Comparison of ENCODE assay signal across 25 cellular contexts in the genomic region with DNA sequence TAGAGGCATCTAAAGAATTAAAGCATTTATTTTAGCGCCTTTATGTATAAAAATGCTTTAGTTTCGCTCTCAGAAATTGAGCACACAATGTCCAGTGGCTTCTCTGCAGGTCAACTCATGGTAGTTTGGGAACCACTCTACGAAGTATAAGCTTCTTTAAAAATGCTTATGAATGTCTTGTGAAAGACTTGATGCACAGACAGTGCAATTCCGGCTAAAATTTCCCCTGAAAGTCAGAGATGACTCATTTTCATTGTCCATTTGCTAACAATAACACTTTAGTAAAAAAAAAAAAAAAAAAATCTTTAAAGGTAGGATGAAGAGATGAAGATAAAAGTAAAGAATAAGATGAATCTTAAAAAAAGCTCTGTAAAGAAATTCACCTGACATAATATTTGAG.
"Had no signal": no experiment of that assay in that cellular context is flagged by ENCODE, and none has a peak within 500 bp of the region (broad histone marks: within the 10 kb centered on the region; RNA-seq: fewer than 3 reads in every experiment).

No MANE protein-coding gene starts in this region.

- H3K9me3 Mint-ChIP-seq: activated CD4-positive, alpha-beta T cell treated with anti-CD3 and anti-CD28 coated beads, Interleukin-2, amount 10 ng/mL, durations not matched to agents 7 days and 5 days; activated naive CD4-positive, alpha-beta T cell treated with anti-CD3 and anti-CD28 coated beads, Interleukin-2, amount 50 U/mL, for 24 hours; activated T-helper 1 cell treated with anti-CD3 and anti-CD28 coated beads, Interleukin-12 subunit alpha, Interleukin-12 subunit beta, Interleukin-2, Interleukin-4 antibody, amounts not matched to agents 30 ng/mL and 10 ng/mL and 1 ng/mL, durations not matched to agents 14 hours and 24 hours and 36 hours; nephron progenitor cell; T-helper 2 cell treated with Interferon-gamma antibody and Interleukin-4, amounts not matched to agents 5 μg/mL and 100 μg/mL, for 36 hours had no signal

- H3K4me3 ChIP-seq: ascending aorta, gastrocnemius medialis, uterus had no signal

- FAIRE-seq: endometrium, islet of Langerhans had no signal

- H3K27ac Mint-ChIP-seq: activated CD4-positive, alpha-beta T cell treated with anti-CD3 and anti-CD28 coated beads, Interleukin-2, amount 10 ng/mL, durations not matched to agents 7 days and 5 days; activated CD8-positive, alpha-beta T cell treated with anti-CD3 and anti-CD28 coated beads, Interleukin-2, amount 10 ng/mL, durations not matched to agents 7 days and 5 days; activated naive CD4-positive, alpha-beta T cell treated with anti-CD3 and anti-CD28 coated beads, Interleukin-2, amount 50 U/mL, for 24 hours; activated T-helper 1 cell treated with anti-CD3 and anti-CD28 coated beads, Interleukin-12 subunit alpha, Interleukin-12 subunit beta, Interleukin-2, Interleukin-4 antibody, amounts not matched to agents 30 ng/mL and 10 ng/mL and 1 ng/mL, durations not matched to agents 14 hours and 24 hours and 36 hours; dendritic cell treated with granulocyte-macrophage colony-stimulating factor and Interleukin-4, amounts not matched to agents 40 ng/mL and 50 ng/mL, for 4 days; memory B cell; nephron progenitor cell; stimulated activated naive B cell treated with anti-CD40 and anti-IgM and Interleukin-4, amounts not matched to agents 10 μg/mL and 1 μg/mL and 100 μg/mL, for 72 hours; T-helper 2 cell treated with Interferon-gamma antibody and Interleukin-4, amounts not matched to agents 5 μg/mL and 100 μg/mL, for 36 hours had no signal

- H3K27ac ChIP-seq: ascending aorta, gastrocnemius medialis, uterus, VCaP had no signal

- H3K27me3 ChIP-seq: ascending aorta, gastrocnemius medialis, uterus had no signal

- DNase-seq: activated CD4-positive, alpha-beta T cell treated with anti-CD3 and anti-CD28 coated beads, Interleukin-2, amount 10 ng/mL, durations not matched to agents 7 days and 5 days; activated CD4-positive, CD25-positive, alpha-beta regulatory T cell treated with anti-CD3 and anti-CD28 coated beads, Interleukin-2, amount 50 U/mL, for 72 hours; activated CD8-positive, alpha-beta T cell treated with anti-CD3 and anti-CD28 coated beads, Interleukin-2, amount 10 ng/mL, durations not matched to agents 7 days and 5 days; activated gamma-delta T cell; effector CD4-positive, alpha-beta T cell; gastrocnemius medialis; head of caudate nucleus; hypothalamus; left ventricle myocardium superior; nephron progenitor cell; posterior cingulate gyrus; stimulated activated CD4-positive, alpha-beta T cell treated with anti-CD3 and anti-CD28 coated beads, Interleukin-2, amount 100 ng/mL, for 48 hours; stimulated activated CD8-positive, alpha-beta memory T cell treated with anti-CD3 and anti-CD28 coated beads, Interleukin-4, amount 100 ng/mL, for 48 hours; stimulated activated naive B cell treated with anti-CD40 and anti-IgM and Interleukin-4, amounts not matched to agents 10 μg/mL and 1 μg/mL and 100 μg/mL, for 72 hours; trophoblast cell; uterus had no signal

- H3K4me1 ChIP-seq: ascending aorta, gastrocnemius medialis, uterus had no signal

- H3K36me3 Mint-ChIP-seq: activated naive CD4-positive, alpha-beta T cell treated with anti-CD3 and anti-CD28 coated beads, Interleukin-2, amount 50 U/mL, for 24 hours; memory B cell; stimulated activated naive B cell treated with anti-CD40 and anti-IgM and Interleukin-4, amounts not matched to agents 10 μg/mL and 1 μg/mL and 100 μg/mL, for 72 hours had no signal

- H3K27me3 Mint-ChIP-seq: activated CD4-positive, alpha-beta T cell treated with anti-CD3 and anti-CD28 coated beads, Interleukin-2, amount 10 ng/mL, durations not matched to agents 7 days and 5 days; activated naive CD4-positive, alpha-beta T cell treated with anti-CD3 and anti-CD28 coated beads, Interleukin-2, amount 50 U/mL, for 24 hours; dendritic cell treated with granulocyte-macrophage colony-stimulating factor and Interleukin-4, amounts not matched to agents 40 ng/mL and 50 ng/mL, for 4 days; memory B cell; stimulated activated naive B cell treated with anti-CD40 and anti-IgM and Interleukin-4, amounts not matched to agents 10 μg/mL and 1 μg/mL and 100 μg/mL, for 72 hours had no signal

- H3K9me3 ChIP-seq: ascending aorta, gastrocnemius medialis, uterus had no signal

- H3K4me3 Mint-ChIP-seq: activated CD4-positive, alpha-beta T cell treated with anti-CD3 and anti-CD28 coated beads, Interleukin-2, amount 10 ng/mL, durations not matched to agents 7 days and 5 days; activated CD8-positive, alpha-beta T cell treated with anti-CD3 and anti-CD28 coated beads, Interleukin-2, amount 10 ng/mL, durations not matched to agents 7 days and 5 days; activated naive CD4-positive, alpha-beta T cell treated with anti-CD3 and anti-CD28 coated beads, Interleukin-2, amount 50 U/mL, for 24 hours; activated T-helper 1 cell treated with anti-CD3 and anti-CD28 coated beads, Interleukin-12 subunit alpha, Interleukin-12 subunit beta, Interleukin-2, Interleukin-4 antibody, amounts not matched to agents 30 ng/mL and 10 ng/mL and 1 ng/mL, durations not matched to agents 14 hours and 24 hours and 36 hours; dendritic cell treated with granulocyte-macrophage colony-stimulating factor and Interleukin-4, amounts not matched to agents 40 ng/mL and 50 ng/mL, for 4 days; memory B cell; nephron progenitor cell; stimulated activated naive B cell treated with anti-CD40 and anti-IgM and Interleukin-4, amounts not matched to agents 10 μg/mL and 1 μg/mL and 100 μg/mL, for 72 hours; T-helper 2 cell treated with Interferon-gamma antibody and Interleukin-4, amounts not matched to agents 5 μg/mL and 100 μg/mL, for 36 hours had no signal

- H3K4me1 Mint-ChIP-seq: activated CD4-positive, alpha-beta T cell treated with anti-CD3 and anti-CD28 coated beads, Interleukin-2, amount 10 ng/mL, durations not matched to agents 7 days and 5 days; activated naive CD4-positive, alpha-beta T cell treated with anti-CD3 and anti-CD28 coated beads, Interleukin-2, amount 50 U/mL, for 24 hours; memory B cell; nephron progenitor cell; stimulated activated naive B cell treated with anti-CD40 and anti-IgM and Interleukin-4, amounts not matched to agents 10 μg/mL and 1 μg/mL and 100 μg/mL, for 72 hours had no signal

- H3K36me3 ChIP-seq: ascending aorta, gastrocnemius medialis, uterus had no signal
